In genomic region chr7:41955475-41956243, GRCh38 we compare ENCODE assay signal across 8 cellular contexts.
DNase-seq lines count a peak whose midpoint lies in the region; ATAC-seq and TF ChIP-seq lines count a peak whose summit lies in the region.

No MANE protein-coding gene starts in this region.

- no peak overlapping the region for H3K4me2 ChIP-seq in MM.1S (ENCODE audit: low read depth, low read length)

- ATAC-seq in psoas muscle: peak; percentile 97 to 100 (median 99)
- no peak for ATAC-seq in HG02588 (IDR thresholded peaks at IDR 0.05; ENCODE audit: unreplicated experiment)

- no peak overlapping the region for H3K4me3 ChIP-seq in HL-60 (replicated peaks; ENCODE audit: insufficient read depth, low read length)
- H3K4me3 ChIP-seq in adipocyte (ENCODE audit: low read length): peak overlapping the region; percentile 64
- peak overlapping the region; percentile 1 for H3K4me3 ChIP-seq in psoas muscle
- no peak overlapping the region for H3K4me3 ChIP-seq in MM.1S (ENCODE audit: low read length)

- no peaks in the 10 kb centered on the region for H3K79me2 ChIP-seq in MM.1S (ENCODE audit: low read length)

- H3F3A ChIP-seq in MM.1S (ENCODE audit: insufficient read depth, low read length): no peaks in the 10 kb centered on the region

- no peak overlapping the region for H2AFZ ChIP-seq in MM.1S (ENCODE audit: low read length)

- peak overlapping the region; percentile 43 for H3K9ac ChIP-seq in adipocyte (ENCODE audit: low read length)
- H3K9ac ChIP-seq in MM.1S (ENCODE audit: low read length): no peak overlapping the region

- H3K27ac ChIP-seq in HL-60 (replicated peaks): no peak overlapping the region
- no peak overlapping the region for H3K27ac ChIP-seq in psoas muscle
- H3K27ac ChIP-seq in MM.1S (ENCODE audit: low read length): no peak overlapping the region

- H3K27me3 ChIP-seq in HL-60 (ENCODE audit: insufficient read depth, poor library complexity, severe bottlenecking) (peaks cover 2% of the 10 kb centered on the region), adipocyte (replicated peaks; ENCODE audit: control insufficient read depth, insufficient read depth, low read length) (no peaks in the 10 kb centered on the region), psoas muscle (ENCODE audit: insufficient read depth in 3 of 3, low read length in 2 of 3) (no peaks in the 10 kb centered on the region), MM.1S (replicated peaks; ENCODE audit: insufficient read depth, low read length) (no peaks in the 10 kb centered on the region)

- intact Hi-C loops in cardiac septum (cut with DNase I) (no loop called here), psoas muscle (cut with DNase I) (no loop called here)

- no peaks in the 10 kb centered on the region for H3K9me2 ChIP-seq in MM.1S (replicated peaks; ENCODE audit: insufficient read depth, low read length)

- WGBS in psoas muscle, 3 donors: 7 to 11% (median 7%) methylated on average over 9 to 11 of the region's 11 CpGs

- H3K9me3 ChIP-seq in adipocyte (ENCODE audit: control insufficient read depth, low read length): no peaks in the 10 kb centered on the region
- no peaks in the 10 kb centered on the region for H3K9me3 ChIP-seq in psoas muscle
- no peaks in the 10 kb centered on the region for H3K9me3 ChIP-seq in MM.1S (replicated peaks; ENCODE audit: insufficient read depth, low read length)

- TF ChIP-seq CTCF in HL-60 (IDR thresholded peaks at IDR 0.05; ENCODE audit: insufficient read depth, low read length) (no peak), psoas muscle (IDR thresholded peaks at IDR 0.05) (no peak), MM.1S (IDR thresholded peaks at IDR 0.05; ENCODE audit: low read length) (no peak)

- H3K36me3 ChIP-seq in adipocyte (ENCODE audit: control insufficient read depth, insufficient read depth, low read length, severe bottlenecking) (no peaks in the 10 kb centered on the region), psoas muscle (ENCODE audit: insufficient read depth in 1 of 2, low read depth in 1 of 2) (no peaks in the 10 kb centered on the region), MM.1S (replicated peaks; ENCODE audit: insufficient read depth, low read length) (no peaks in the 10 kb centered on the region)

- no peaks in the 10 kb centered on the region for H4K20me1 ChIP-seq in MM.1S (ENCODE audit: insufficient read depth, low read length)

- DNase-seq in HL-60 (ENCODE audit: low read depth in 1 of 2, low spot score in 1 of 2): peak; percentile 59 to 82
- peak; percentile 99 for DNase-seq in adipocyte (ENCODE audit: low read depth)
- peak; percentile 94 for DNase-seq in cardiac septum (ENCODE audit: low spot score)
- DNase-seq in psoas muscle: peak; percentile 95 to 98
- no peak for DNase-seq in MM.1S
- no peak for DNase-seq in GM19238 (ENCODE audit: insufficient read length, low spot score)
- no peak for DNase-seq in NCI-H510A treated with DMSO at 0.1 percent for 48 hours (lab: John Stamatoyannopoulos, UW)

- peaks cover 25% of the 10 kb centered on the region for H3K4me1 ChIP-seq in adipocyte (ENCODE audit: control insufficient read depth, insufficient read depth, low read length)
- H3K4me1 ChIP-seq in psoas muscle: peaks cover 22% of the 10 kb centered on the region
- H3K4me1 ChIP-seq in MM.1S (ENCODE audit: low read length): no peaks in the 10 kb centered on the region

Comparison
In these comparisons a context has a peak if more than half of its experiments do, and no peak if none do; other contexts are left out.
1. DNase-seq: peak in HL-60 (2 of 2), adipocyte (single experiment), cardiac septum (single experiment) and psoas muscle (2 of 2); none in MM.1S (single experiment), GM19238 (single experiment) and NCI-H510A treated with DMSO at 0.1 percent for 48 hours (single experiment).
2. H3K4me3 ChIP-seq: peak in adipocyte (single experiment) and psoas muscle (single experiment); none in HL-60 (single experiment) and MM.1S (single experiment).